22 cellular contexts compared by ENCODE assay signal in genomic region chr6:134637847-134638438, GRCh38.
DNase-seq lines count a peak whose midpoint lies in the region; ATAC-seq, FAIRE-seq and TF ChIP-seq lines count a peak whose summit lies in the region.
"Had no signal": no experiment of that assay in that cellular context is flagged by ENCODE, and none has a peak within 500 bp of the region (broad histone marks: within the 10 kb centered on the region; RNA-seq: fewer than 3 reads in every experiment).

No MANE protein-coding gene starts in this region.

- H4K20me1 ChIP-seq in mammary epithelial cell (ENCODE audit: insufficient read depth, low read length) (no peaks in the 10 kb centered on the region), KMS-11 (ENCODE audit: insufficient read depth) (no peaks in the 10 kb centered on the region), K562 (replicated peaks; ENCODE audit: control insufficient read depth, insufficient read depth, low read length) (no peaks in the 10 kb centered on the region)
- H4K20me1 ChIP-seq: BLaER1 had no signal

- POLR2A ChIA-PET in MCF 10A (lab: Yijun Ruan, JAX) (interaction anchor here (0.6 to 4.0 kb wide), 7 partner anchors 10 to 462 kb away, joined by 3 to 32 read pairs (median 6); no protein-coding TSS in a partner anchor), K562 (lab: Yijun Ruan, JAX) (interaction anchor here (0.8 to 1.1 kb wide), 2 partner anchors 10 to 114 kb away, joined by 3 to 4 read pairs; no protein-coding TSS in a partner anchor)

- no peak for ATAC-seq in K562
- peak; percentile 75 for ATAC-seq in stimulated activated effector memory CD8-positive, alpha-beta T cell treated with anti-CD3 and anti-CD28 coated beads, Interleukin-12 subunit alpha, Interleukin-12 subunit beta, amount 100 ng/mL, for 72 hours
- no peak for ATAC-seq in GM18511 (IDR thresholded peaks at IDR 0.05; ENCODE audit: unreplicated experiment)

- no peaks in the 10 kb centered on the region for H3K9me3 Mint-ChIP-seq in MCF 10A (ENCODE audit: unreplicated experiment)
- H3K9me3 Mint-ChIP-seq in stimulated activated effector memory CD8-positive, alpha-beta T cell treated with anti-CD3 and anti-CD28 coated beads, Interleukin-12 subunit alpha, Interleukin-12 subunit beta, amount 100 ng/mL, for 72 hours: no peaks in the 10 kb centered on the region
- H3K9me3 Mint-ChIP-seq: CD4-positive, CD25-positive, alpha-beta regulatory T cell had no signal

- H3K27ac ChIP-seq in mammary epithelial cell (ENCODE audit: insufficient read depth, low read depth, low read length) (no peak overlapping the region), KMS-11 (peak overlapping the region; percentile 74), K562 (ENCODE audit: extremely low read depth, low read depth, low read length) (no peak overlapping the region), tibial nerve (no peak overlapping the region)
- H3K27ac ChIP-seq: BLaER1, SJSA1 had no signal

- H3K9me3 ChIP-seq in mammary epithelial cell (replicated peaks; ENCODE audit: insufficient read depth, low read length): no peaks in the 10 kb centered on the region
- no peaks in the 10 kb centered on the region for H3K9me3 ChIP-seq in K562 (replicated peaks; ENCODE audit: control insufficient read depth, insufficient read depth, low read depth, low read length)
- H3K9me3 ChIP-seq in tibial nerve: no peaks in the 10 kb centered on the region
- H3K9me3 ChIP-seq: SJSA1 had no signal

- H3K4me2 ChIP-seq in mammary epithelial cell (ENCODE audit: insufficient read depth, low read depth, low read length): no peak overlapping the region
- peak overlapping the region; percentile 73 for H3K4me2 ChIP-seq in KMS-11
- no peak overlapping the region for H3K4me2 ChIP-seq in K562 (ENCODE audit: insufficient read depth, low read length)
- H3K4me2 ChIP-seq: BLaER1 had no signal

- TF ChIP-seq RAD21 in K562 (CRISPR knock-in tag; conservative IDR thresholded peaks at IDR 0.05 in 1 of 2, IDR thresholded peaks at IDR 0.05 in 1 of 2): no peak

- intact Hi-C loops in mammary epithelial cell (cut with micrococcal nuclease) (no loop called here), MCF 10A (cut with micrococcal nuclease) (no loop called here), K562 (cut with micrococcal nuclease) (no loop called here)

- H3K36me3 ChIP-seq in mammary epithelial cell (ENCODE audit: insufficient read depth, low read length) (no peaks in the 10 kb centered on the region), KMS-11 (ENCODE audit: insufficient read depth) (no peaks in the 10 kb centered on the region), K562 (ENCODE audit: control insufficient read depth, insufficient read depth, low read length) (no peaks in the 10 kb centered on the region), tibial nerve (no peaks in the 10 kb centered on the region)
- H3K36me3 ChIP-seq: BLaER1, SJSA1 had no signal

- H3K27me3 ChIP-seq in mammary epithelial cell (ENCODE audit: insufficient read depth, low read length) (no peaks in the 10 kb centered on the region), KMS-11 (ENCODE audit: insufficient read depth, low read depth) (no peaks in the 10 kb centered on the region), K562 (ENCODE audit: control insufficient read depth in 2 of 2, insufficient read depth in 2 of 2, low read length in 2 of 2) (no peaks in the 10 kb centered on the region), tibial nerve (no peaks in the 10 kb centered on the region)
- H3K27me3 ChIP-seq: BLaER1, SJSA1 had no signal

- CTCF ChIA-PET in mammary epithelial cell (lab: Charles Lee; ENCODE audit: low non-redundant PET): no interaction called here
- CTCF ChIA-PET in MCF 10A (lab: Yijun Ruan, JAX): interaction anchor here (0.5 to 1.6 kb wide), 6 partner anchors 14 to 460 kb away, joined by 3 to 5 read pairs (median 4); no protein-coding TSS in a partner anchor
- CTCF ChIA-PET in K562 (lab: Yijun Ruan, JAX; ENCODE audit: low intra/inter-chr PET ratio): no interaction called here

- H3K4me3 Mint-ChIP-seq in MCF 10A (ENCODE audit: unreplicated experiment): no peak overlapping the region
- no peak overlapping the region for H3K4me3 Mint-ChIP-seq in stimulated activated effector memory CD8-positive, alpha-beta T cell treated with anti-CD3 and anti-CD28 coated beads, Interleukin-12 subunit alpha, Interleukin-12 subunit beta, amount 100 ng/mL, for 72 hours
- H3K4me3 Mint-ChIP-seq: CD4-positive, CD25-positive, alpha-beta regulatory T cell had no signal

- H2AFZ ChIP-seq in mammary epithelial cell (ENCODE audit: low read depth, low read length): peak overlapping the region; percentile 3
- peak overlapping the region; percentile 20; the same call in 1 of the 2 replicates for H2AFZ ChIP-seq in KMS-11 (ENCODE audit: low read depth)
- H2AFZ ChIP-seq in K562 (ENCODE audit: low read depth, low read length): no peak overlapping the region

- FAIRE-seq in K562 (lab: Jason Lieb, UNC) (no peak), H54 (lab: Jason Lieb, UNC) (no peak)

- no peaks in the 10 kb centered on the region for H3K36me3 Mint-ChIP-seq in MCF 10A (ENCODE audit: insufficient read depth, unreplicated experiment)
- H3K36me3 Mint-ChIP-seq in stimulated activated effector memory CD8-positive, alpha-beta T cell treated with anti-CD3 and anti-CD28 coated beads, Interleukin-12 subunit alpha, Interleukin-12 subunit beta, amount 100 ng/mL, for 72 hours: no peaks in the 10 kb centered on the region
- H3K36me3 Mint-ChIP-seq: CD4-positive, CD25-positive, alpha-beta regulatory T cell had no signal

- H3K4me3 ChIP-seq in mammary epithelial cell (replicated peaks in 1 of 3; ENCODE audit: insufficient read depth in 1 of 3, low read depth in 2 of 3, low read length in 3 of 3) (no peak overlapping the region), KMS-11 (IDR thresholded peaks at IDR 0.05; ENCODE audit: insufficient read depth, low read depth, low read length) (no peak overlapping the region), K562 (no peak overlapping the region), tibial nerve (no peak overlapping the region)
- H3K4me3 ChIP-seq: BLaER1, SJSA1 had no signal

- no peak overlapping the region for H3K9ac ChIP-seq in mammary epithelial cell (ENCODE audit: insufficient read depth, low read length)
- H3K9ac ChIP-seq in KMS-11: peak overlapping the region; percentile 31; the same call in 1 of the 2 replicates
- no peak overlapping the region for H3K9ac ChIP-seq in K562 (ENCODE audit: insufficient read depth in 1 of 2, low read depth in 2 of 2, low read length in 2 of 2)
- H3K9ac ChIP-seq: BLaER1 had no signal

- WGBS in mammary epithelial cell (ENCODE audit: low coverage, missing lambda C conversion rate): 92% methylated on average over 1 of the region's 1 CpG
- WGBS in K562 (ENCODE audit: insufficient coverage, low coverage, missing lambda C conversion rate): 7% methylated on average over 1 of the region's 1 CpG
- WGBS in tibial nerve, 2 donors: 94 to 97% methylated on average over 1 of the region's 1 CpG

- peaks cover 10% of the 10 kb centered on the region for H3K4me1 ChIP-seq in mammary epithelial cell (ENCODE audit: insufficient read depth, low read length)
- peaks cover 65% of the 10 kb centered on the region for H3K4me1 ChIP-seq in KMS-11 (ENCODE audit: low read depth, poor library complexity, severe bottlenecking)
- peaks cover 0 to 2% of the 10 kb centered on the region in 2 experiments; a peak in 1 of 5 replicates for H3K4me1 ChIP-seq in K562 (replicated peaks in 1 of 2; ENCODE audit: control insufficient read depth in 2 of 2, insufficient read depth in 2 of 2, low read length in 2 of 2)
- H3K4me1 ChIP-seq in tibial nerve: no peaks in the 10 kb centered on the region

- dilution Hi-C loops in mammary epithelial cell (cut with HindIII; ENCODE audit: low sequenced_read_pairs): no loop called here

- TF ChIP-seq EP300 in K562 (IDR thresholded peaks at IDR 0.05; ENCODE audit: low read length) (no peak), tibial nerve (IDR thresholded peaks at IDR 0.05) (no peak)

- in situ Hi-C loops in mammary epithelial cell (cut with MboI; ENCODE audit: low sequenced_read_pairs in 2 of 2): no loop called here
- in situ Hi-C loops in K562 (cut with MboI): no loop called here

- TF ChIP-seq POLR2A in K562 (conservative IDR thresholded peaks at IDR 0.05) (no peak), H54 (IDR thresholded peaks at IDR 0.05; ENCODE audit: low read depth, low read length) (no peak), tibial nerve (IDR thresholded peaks at IDR 0.05) (no peak)

- no peaks in the 10 kb centered on the region for H3K79me2 ChIP-seq in mammary epithelial cell (ENCODE audit: insufficient read depth, low read length)
- H3K79me2 ChIP-seq in KMS-11 (ENCODE audit: insufficient read depth, low read depth): no peaks in the 10 kb centered on the region
- H3K79me2 ChIP-seq in K562 (ENCODE audit: control insufficient read depth, insufficient read depth, low read length): no peaks in the 10 kb centered on the region

- no peak overlapping the region for H3K27ac Mint-ChIP-seq in MCF 10A (ENCODE audit: low read depth, unreplicated experiment)
- H3K27ac Mint-ChIP-seq in stimulated activated effector memory CD8-positive, alpha-beta T cell treated with anti-CD3 and anti-CD28 coated beads, Interleukin-12 subunit alpha, Interleukin-12 subunit beta, amount 100 ng/mL, for 72 hours: no peak overlapping the region
- H3K27ac Mint-ChIP-seq: CD4-positive, CD25-positive, alpha-beta regulatory T cell had no signal

- TF ChIP-seq CTCF in mammary epithelial cell (conservative IDR thresholded peaks at IDR 0.05 in 1 of 2, IDR thresholded peaks at IDR 0.05 in 1 of 2; ENCODE audit: extremely low read depth in 1 of 2, insufficient read depth in 1 of 2, low read depth in 1 of 2, low read length in 2 of 2): no peak
- no peak for TF ChIP-seq CTCF in MCF 10A (IDR thresholded peaks at IDR 0.05; ENCODE audit: unreplicated experiment)
- no peak for TF ChIP-seq CTCF in KMS-11 (conservative IDR thresholded peaks at IDR 0.05; ENCODE audit: low read depth, low read length)
- TF ChIP-seq CTCF in K562 (IDR thresholded peaks at IDR 0.05 in 2 of 3, conservative IDR thresholded peaks at IDR 0.05 in 1 of 3; ENCODE audit: insufficient read depth in 2 of 3, low read depth in 1 of 3, low read length in 3 of 3): no peak
- TF ChIP-seq CTCF in tibial nerve (IDR thresholded peaks at IDR 0.05): no peak

- no TSS peak for BruUV-seq in mammary epithelial cell (replicated peaks; lab: Mats Ljungman, UMichigan)
- no TSS peak for BruUV-seq in MCF 10A (replicated peaks; lab: Mats Ljungman, UMichigan)
- BruUV-seq in K562 (replicated peaks; lab: Mats Ljungman, UMichigan): no TSS peak

- no peaks in the 10 kb centered on the region for H3K27me3 Mint-ChIP-seq in MCF 10A (ENCODE audit: insufficient read depth, unreplicated experiment)

- DNase-seq in mammary epithelial cell (no peak), MCF 10A (ENCODE audit: unreplicated experiment) (no peak), K562 (ENCODE audit: extremely low read depth in 1 of 4, low spot score in 3 of 4) (no peak), H54 (ENCODE audit: insufficient read length, low spot score) (no peak), tibial nerve (ENCODE audit: low spot score in 2 of 2) (no peak)
- no peak for DNase-seq in stimulated activated effector memory CD8-positive, alpha-beta T cell treated with anti-CD3 and anti-CD28 coated beads, Interleukin-12 subunit alpha, Interleukin-12 subunit beta, amount 100 ng/mL, for 72 hours (ENCODE audit: low spot score in 2 of 2)
- DNase-seq: CD4-positive, CD25-positive, alpha-beta regulatory T cell; DMS153; DND-41; KG1; NCI-H1092; NCI-H1417 treated with DMSO at 0.1 percent for 48 hours; NCI-H1694 treated with DMSO at 0.1 percent for 48 hours; NCI-H2081 treated with DMSO at 0.1 percent for 48 hours; NCI-H2171; NCI-H524; NCI-H748 treated with DMSO at 0.1 percent for 48 hours; Right ventricle myocardium superior had no signal

- peaks cover 25% of the 10 kb centered on the region for H3K4me1 Mint-ChIP-seq in MCF 10A (ENCODE audit: insufficient read depth, unreplicated experiment)
- peaks cover 29% of the 10 kb centered on the region for H3K4me1 Mint-ChIP-seq in stimulated activated effector memory CD8-positive, alpha-beta T cell treated with anti-CD3 and anti-CD28 coated beads, Interleukin-12 subunit alpha, Interleukin-12 subunit beta, amount 100 ng/mL, for 72 hours

- no peaks in the 10 kb centered on the region for H3K9me1 ChIP-seq in K562 (ENCODE audit: control insufficient read depth, insufficient read depth, low read length)
